1 cellular context compared by ENCODE assay signal in genomic region chr7:92528188-92528957, GRCh38.
TF ChIP-seq lines count a peak whose summit lies in the region.

Gene PEX1 (minus strand): TSS chr7:92528520. CDS start chr7:92528435, 85 bp downstream.
Gene RBM48 (plus strand): TSS chr7:92528795. CDS start chr7:92528814, 19 bp downstream.

TF ChIP-seq in K562, 482 proteins besides CTCF, POLR2A, EP300 and RAD21 (continued from another document):
- no peak for TF ChIP-seq TSHZ1 (CRISPR knock-in tag; IDR thresholded peaks at IDR 0.05)
- TF ChIP-seq HMGN3 (IDR thresholded peaks at IDR 0.05; ENCODE audit: borderline replicate concordance, extremely low read depth, insufficient read length, low read depth, low read length): no peak
- no peak for TF ChIP-seq NFIX (CRISPR knock-in tag; IDR thresholded peaks at IDR 0.05; ENCODE audit: low read depth)
- no peak for TF ChIP-seq MTF1 (CRISPR knock-in tag; IDR thresholded peaks at IDR 0.05; ENCODE audit: borderline replicate concordance)
- TF ChIP-seq MECOM (CRISPR knock-in tag; IDR thresholded peaks at IDR 0.05): no peak
- TF ChIP-seq TAF15 (IDR thresholded peaks at IDR 0.05; ENCODE audit: low read depth, low read length): no peak
- peak; percentile 51 for TF ChIP-seq ZBTB12 (CRISPR knock-in tag; IDR thresholded peaks at IDR 0.05)
- peak in 1 of 2 experiments; percentile 89 for TF ChIP-seq ZMIZ1 (IDR thresholded peaks at IDR 0.05; ENCODE audit: low read depth in 2 of 2, low read length in 2 of 2)
- TF ChIP-seq ARID1B (IDR thresholded peaks at IDR 0.05): peak; percentile 13; the same call in 1 of the 2 replicates
- no peak for TF ChIP-seq CHCHD3 (CRISPR knock-in tag; IDR thresholded peaks at IDR 0.05)
- TF ChIP-seq MNT (conservative IDR thresholded peaks at IDR 0.05): peak; percentile 95 to 99
